In genomic region chr19:45779231-45780145, GRCh38 we compare ENCODE assay signal across 1 cellular context.
TF ChIP-seq lines count a peak whose summit lies in the region.

No MANE protein-coding gene starts in this region.

TF ChIP-seq in GM12878, 131 proteins besides CTCF, POLR2A, EP300 and RAD21:
- TF ChIP-seq ZSCAN29 (IDR thresholded peaks at IDR 0.05): no peak
- peak; percentile 22; the same call in 1 of the 2 replicates for TF ChIP-seq MTA2 (IDR thresholded peaks at IDR 0.05; ENCODE audit: low read depth)
- TF ChIP-seq TCF3 (IDR thresholded peaks at IDR 0.05; ENCODE audit: borderline replicate concordance, insufficient read depth, low read depth, low read length): 0 out of 2 replicates have a peak, but pooled peaks have one; percentile 20
- no peak for TF ChIP-seq KDM1A (IDR thresholded peaks at IDR 0.05; ENCODE audit: borderline replicate concordance)
- no peak for TF ChIP-seq BCL3 (IDR thresholded peaks at IDR 0.05; ENCODE audit: borderline replicate concordance, insufficient read depth, low read depth, low read length, poor library complexity, severe bottlenecking)
- peak; percentile 54; the same call in 1 of the 2 replicates for TF ChIP-seq DPF2 (IDR thresholded peaks at IDR 0.05)
- 0 out of 2 replicates have a peak, but pooled peaks have one; percentile 11 for TF ChIP-seq HCFC1 (IDR thresholded peaks at IDR 0.05; ENCODE audit: low read length)
- no peak for TF ChIP-seq CHD1 (IDR thresholded peaks at IDR 0.05; ENCODE audit: low read depth, low read length)
- no peak; the same call in 1 of the 2 replicates for TF ChIP-seq NR2F1 (conservative IDR thresholded peaks at IDR 0.05)
- TF ChIP-seq RB1 (IDR thresholded peaks at IDR 0.05; ENCODE audit: borderline replicate concordance): peak; percentile 99; the same call in 1 of the 2 replicates
- peak; percentile 40; the same call in 1 of the 2 replicates for TF ChIP-seq SMC3 (IDR thresholded peaks at IDR 0.05; ENCODE audit: borderline replicate concordance, low read length)
- TF ChIP-seq E2F8 (IDR thresholded peaks at IDR 0.05; ENCODE audit: low read depth, partially characterized antibody): peak; percentile 85
- TF ChIP-seq RELB (IDR thresholded peaks at IDR 0.05; ENCODE audit: low read depth): 0 out of 2 replicates have a peak, but pooled peaks have one; percentile 44
- TF ChIP-seq NKRF (conservative IDR thresholded peaks at IDR 0.05): 0 out of 2 replicates have a peak, but pooled peaks have one; percentile 39
- TF ChIP-seq PKNOX1 (IDR thresholded peaks at IDR 0.05): peak; percentile 81
- peak; percentile 80 for TF ChIP-seq NBN (IDR thresholded peaks at IDR 0.05)
- TF ChIP-seq E2F4 (IDR thresholded peaks at IDR 0.05; ENCODE audit: low read depth, low read length): peak; percentile 66
- peak; percentile 48; the same call in 1 of the 2 replicates for TF ChIP-seq IKZF1 (conservative IDR thresholded peaks at IDR 0.05)
- TF ChIP-seq GATAD2B (conservative IDR thresholded peaks at IDR 0.05; ENCODE audit: low read depth): 0 out of 2 replicates have a peak, but pooled peaks have one; percentile 51
- no peak for TF ChIP-seq KAT2A (conservative IDR thresholded peaks at IDR 0.05; ENCODE audit: control insufficient read depth, low read depth, low read length)
- 0 out of 2 replicates have a peak, but pooled peaks have one; percentile 45 for TF ChIP-seq BACH1 (IDR thresholded peaks at IDR 0.05; ENCODE audit: borderline replicate concordance)
- TF ChIP-seq PBX3 (IDR thresholded peaks at IDR 0.05; ENCODE audit: insufficient replicate concordance, low read depth, low read length): peak; percentile 74
- peak; percentile 58; the same call in 1 of the 2 replicates for TF ChIP-seq LARP7 (IDR thresholded peaks at IDR 0.05)
- peak; percentile 52; the same call in 1 of the 2 replicates for TF ChIP-seq SMARCA5 (IDR thresholded peaks at IDR 0.05)
- TF ChIP-seq HDGF (IDR thresholded peaks at IDR 0.05): peak; percentile 86; the same call in 1 of the 2 replicates
- TF ChIP-seq MLLT1 (IDR thresholded peaks at IDR 0.05): 0 out of 2 replicates have a peak, but pooled peaks have one; percentile 46
- TF ChIP-seq IKZF2 (IDR thresholded peaks at IDR 0.05): peak; percentile 8 to 11; a peak in 1 of 4 replicates
- 0 out of 2 replicates have a peak, but pooled peaks have one; percentile 9 for TF ChIP-seq TCF12 (IDR thresholded peaks at IDR 0.05; ENCODE audit: low read depth, low read length)
